ENCODE assay signal across 8 cellular contexts in genomic region chrX:103376979-103377324, GRCh38. TPM values are rescaled to one million over a fixed set of nuclear protein-coding genes. Genes with fewer than 3 reads are reported as not detected.
DNase-seq lines count a peak whose midpoint lies in the region; ATAC-seq and TF ChIP-seq lines count a peak whose summit lies in the region.

No MANE protein-coding gene starts in this region.

- H3K4me3 Mint-ChIP-seq in T-helper 1 cell treated with Interleukin-12 subunit alpha and Interleukin-12 subunit beta and Interleukin-4 antibody, amounts not matched to agents 30 μg/mL and 1 μg/mL, for 36 hours, result peak overlapping the region; percentile 65
- H3K4me3 Mint-ChIP-seq in endodermal cell, result peak overlapping the region; percentile 73

- no peaks in the 10 kb centered on the region for H3K4me1 ChIP-seq in SJCRH30
- no peaks in the 10 kb centered on the region for H3K4me1 ChIP-seq in endodermal cell (ENCODE audit: control insufficient read depth, insufficient read depth, low read length)

- H3K9me3 Mint-ChIP-seq in T-helper 1 cell treated with Interleukin-12 subunit alpha and Interleukin-12 subunit beta and Interleukin-4 antibody, amounts not matched to agents 30 μg/mL and 1 μg/mL, for 36 hours, result no peaks in the 10 kb centered on the region
- peaks cover 12% of the 10 kb centered on the region for H3K9me3 Mint-ChIP-seq in endodermal cell

- H3K9me3 ChIP-seq in SJCRH30 (replicated peaks) (no peaks in the 10 kb centered on the region), endodermal cell (ENCODE audit: control insufficient read depth, low read length) (no peaks in the 10 kb centered on the region)

- peaks cover 6% of the 10 kb centered on the region; the same call in 1 of the 2 replicates for H3K36me3 ChIP-seq in SJCRH30
- H3K36me3 ChIP-seq in endodermal cell (ENCODE audit: control insufficient read depth, insufficient read depth, low read length), result peaks cover 25% of the 10 kb centered on the region

- H3K27ac Mint-ChIP-seq in T-helper 1 cell treated with Interleukin-12 subunit alpha and Interleukin-12 subunit beta and Interleukin-4 antibody, amounts not matched to agents 30 μg/mL and 1 μg/mL, for 36 hours, result no peak overlapping the region
- H3K27ac Mint-ChIP-seq in endodermal cell, result peak overlapping the region; percentile 94

- H3K4me3 ChIP-seq in SJCRH30 (peak overlapping the region; percentile 90), endodermal cell (ENCODE audit: low read length) (peak overlapping the region; percentile 88)

- DNase-seq in T-helper 1 cell (no peak), SJCRH30 (peak; percentile 46 to 58), endodermal cell (peak; percentile 81), myocyte (ENCODE audit: low read depth) (peak; percentile 46), A172 (ENCODE audit: low spot score) (no peak)

- no peak for TF ChIP-seq CTCF in endodermal cell (conservative IDR thresholded peaks at IDR 0.05)

- H3K36me3 Mint-ChIP-seq in T-helper 1 cell treated with Interleukin-12 subunit alpha and Interleukin-12 subunit beta and Interleukin-4 antibody, amounts not matched to agents 30 μg/mL and 1 μg/mL, for 36 hours (ENCODE audit: low read depth), result no peaks in the 10 kb centered on the region
- peaks cover 26% of the 10 kb centered on the region for H3K36me3 Mint-ChIP-seq in endodermal cell (ENCODE audit: low read depth)

- H3K27me3 Mint-ChIP-seq in T-helper 1 cell treated with Interleukin-12 subunit alpha and Interleukin-12 subunit beta and Interleukin-4 antibody, amounts not matched to agents 30 μg/mL and 1 μg/mL, for 36 hours (ENCODE audit: low read depth), result peaks cover 3% of the 10 kb centered on the region
- no peaks in the 10 kb centered on the region for H3K27me3 Mint-ChIP-seq in endodermal cell (ENCODE audit: insufficient read depth)

- 0 to 6% methylated on average over 1 to 2 of the region's 19 CpGs for WGBS in endodermal cell (ENCODE audit: insufficient coverage in 1 of 2, insufficient read length in 1 of 2), 2 experiments

- peaks cover 7% of the 10 kb centered on the region for H3K4me1 Mint-ChIP-seq in T-helper 1 cell treated with Interleukin-12 subunit alpha and Interleukin-12 subunit beta and Interleukin-4 antibody, amounts not matched to agents 30 μg/mL and 1 μg/mL, for 36 hours (ENCODE audit: low read depth)
- H3K4me1 Mint-ChIP-seq in endodermal cell, result peaks cover 23% of the 10 kb centered on the region

- H3K9ac ChIP-seq in endodermal cell (ENCODE audit: extremely low read depth, low read length, poor library complexity, severe bottlenecking), result peak overlapping the region; percentile 77

- no peak for ATAC-seq in activated CD4-positive, CD25-positive, alpha-beta regulatory T cell treated with anti-CD3 and anti-CD28 coated beads, Interleukin-2, amount 50 U/mL, for 24 hours
- no peak for ATAC-seq in GM19395 (IDR thresholded peaks at IDR 0.05; ENCODE audit: unreplicated experiment)

- H3K27ac ChIP-seq in SJCRH30 (peak overlapping the region; percentile 68), endodermal cell (ENCODE audit: low read depth, low read length) (peak overlapping the region; percentile 66)

- H3K27me3 ChIP-seq in SJCRH30 (no peaks in the 10 kb centered on the region), endodermal cell (ENCODE audit: control insufficient read depth, insufficient read depth, low read length, poor library complexity, severe bottlenecking) (no peaks in the 10 kb centered on the region)

RNA-seq across cellular contexts. Expression of gene BEX3, which starts 0.6 kb away (rescaled TPM):
- total RNA-seq in SJCRH30 (2014; rRNA removed; shearing (Covaris generic)), result 226 and 238 TPM in 2 replicates
- 100 to 1,000 TPM; 595 to 651 TPM for total RNA-seq in endodermal cell
- polyA plus RNA-seq in endodermal cell (2013, experiment 1 of 2), result 492 TPM
- polyA plus RNA-seq in endodermal cell (2013, experiment 2 of 2), result 451 TPM
- 211 TPM in 2 replicates for total RNA-seq in myocyte
- 376 TPM for polyA plus RNA-seq in myocyte (2012)
- 187 and 228 TPM in 2 replicates for total RNA-seq in A172 (2014; rRNA removed; shearing (Covaris generic))

RNA-seq across cellular contexts. Expression of gene TCEAL9, which starts 20.6 kb away (rescaled TPM):
- total RNA-seq in SJCRH30 (2014; rRNA removed; shearing (Covaris generic)), result 154 and 183 TPM in 2 replicates
- 100 to 1,000 TPM in 1 of 2 donors, 10 to 100 TPM in 1; 97.6 to 125 TPM for total RNA-seq in endodermal cell
- 122 TPM for polyA plus RNA-seq in endodermal cell (2013, experiment 1 of 2)
- 140 TPM for polyA plus RNA-seq in endodermal cell (2013, experiment 2 of 2)
- total RNA-seq in myocyte, result 158 and 197 TPM in 2 replicates
- 120 TPM for polyA plus RNA-seq in myocyte (2012)
- 166 and 199 TPM in 2 replicates for total RNA-seq in A172 (2014; rRNA removed; shearing (Covaris generic))

RNA-seq across cellular contexts. Expression of gene TCEAL7, which starts 46.9 kb away (rescaled TPM):
- 39.1 and 42.9 TPM in 2 replicates for total RNA-seq in SJCRH30 (2014; rRNA removed; shearing (Covaris generic))
- total RNA-seq in endodermal cell (1 to 10 TPM; 5.3 to 6.7 TPM), myocyte (54.0 and 66.3 TPM in 2 replicates)
- polyA plus RNA-seq in endodermal cell (2013, experiment 1 of 2), result 55.8 TPM
- polyA plus RNA-seq in endodermal cell (2013, experiment 2 of 2), result 58.7 TPM
- 16.7 TPM for polyA plus RNA-seq in myocyte (2012)
- 16.6 and 29.0 TPM in 2 replicates for total RNA-seq in A172 (2014; rRNA removed; shearing (Covaris generic))

Comparison
In these comparisons a context has a peak if more than half of its experiments do, and no peak if none do; other contexts are left out.
1. DNase-seq: peak in SJCRH30 (2 of 2), endodermal cell (single experiment) and myocyte (single experiment); none in T-helper 1 cell (0 of 5) and A172 (single experiment).